In genomic region chr4:41957634-41958033, GRCh38 we compare ENCODE assay signal across 8 cellular contexts. TPM values are rescaled to one million over a fixed set of nuclear protein-coding genes. Genes with fewer than 3 reads are reported as not detected.
DNase-seq lines count a peak whose midpoint lies in the region; ATAC-seq and TF ChIP-seq lines count a peak whose summit lies in the region.

No MANE protein-coding gene starts in this region.

- DNase-seq in DMS53 treated with DMSO at 0.1 percent for 48 hours (lab: John Stamatoyannopoulos, UW; ENCODE audit: unreplicated experiment) (peak; percentile 34), H7 (peak; percentile 53), RKO (ENCODE audit: low spot score) (peak; percentile 58), kidney epithelial cell (ENCODE audit: low read depth) (no peak)

- H3K27me3 ChIP-seq in H7 (ENCODE audit: control insufficient read depth, insufficient read depth, low read length): no peaks in the 10 kb centered on the region
- H3K27me3 ChIP-seq in kidney epithelial cell (ENCODE audit: control insufficient read depth, insufficient read depth, low read length): no peaks in the 10 kb centered on the region

- ATAC-seq in HG02798 (IDR thresholded peaks at IDR 0.05; ENCODE audit: poor library complexity, unreplicated experiment): no peak
- ATAC-seq in HG03196 (IDR thresholded peaks at IDR 0.05; ENCODE audit: unreplicated experiment): no peak
- ATAC-seq in GM18868 (IDR thresholded peaks at IDR 0.05; ENCODE audit: unreplicated experiment): no peak
- no peak for ATAC-seq in GM19023 (IDR thresholded peaks at IDR 0.05; ENCODE audit: unreplicated experiment)

- peak; percentile 33 for TF ChIP-seq CTCF in kidney epithelial cell (IDR thresholded peaks at IDR 0.05; ENCODE audit: insufficient read depth, low read length, poor library complexity, severe bottlenecking)

- no peak overlapping the region for H3K4me3 ChIP-seq in H7 (ENCODE audit: insufficient read depth, low read depth, low read length)
- H3K4me3 ChIP-seq in kidney epithelial cell (ENCODE audit: low read depth, low read length): no peak overlapping the region

- H3K36me3 ChIP-seq in H7 (replicated peaks; ENCODE audit: control insufficient read depth, insufficient read depth, low read length) (peaks cover 5% of the 10 kb centered on the region), kidney epithelial cell (ENCODE audit: control insufficient read depth, insufficient read depth, low read length) (peaks cover 1% of the 10 kb centered on the region)

RNA-seq across cellular contexts. Expression of gene TMEM33, which starts 22.4 kb away (rescaled TPM):
- total RNA-seq in H7 (2014; rRNA removed; shearing (Covaris generic)): 42.7 and 61.7 TPM in 2 replicates
- 94.1 and 100 TPM in 2 replicates for total RNA-seq in kidney epithelial cell

RNA-seq across cellular contexts. Expression of gene DCAF4L1, which starts 23.9 kb away (rescaled TPM):
- 0.14 and 0.37 TPM in 2 replicates for total RNA-seq in H7 (2014; rRNA removed; shearing (Covaris generic))
- 0.13 and 0.48 TPM in 2 replicates for total RNA-seq in kidney epithelial cell

RNA-seq across cellular contexts. Expression of gene SLC30A9, which starts 32.7 kb away (rescaled TPM):
- 55.5 and 64.7 TPM in 2 replicates for total RNA-seq in H7 (2014; rRNA removed; shearing (Covaris generic))
- 64.5 and 65.9 TPM in 2 replicates for total RNA-seq in kidney epithelial cell
